Comparison of ENCODE assay signal across 11 cellular contexts in the genomic region with DNA sequence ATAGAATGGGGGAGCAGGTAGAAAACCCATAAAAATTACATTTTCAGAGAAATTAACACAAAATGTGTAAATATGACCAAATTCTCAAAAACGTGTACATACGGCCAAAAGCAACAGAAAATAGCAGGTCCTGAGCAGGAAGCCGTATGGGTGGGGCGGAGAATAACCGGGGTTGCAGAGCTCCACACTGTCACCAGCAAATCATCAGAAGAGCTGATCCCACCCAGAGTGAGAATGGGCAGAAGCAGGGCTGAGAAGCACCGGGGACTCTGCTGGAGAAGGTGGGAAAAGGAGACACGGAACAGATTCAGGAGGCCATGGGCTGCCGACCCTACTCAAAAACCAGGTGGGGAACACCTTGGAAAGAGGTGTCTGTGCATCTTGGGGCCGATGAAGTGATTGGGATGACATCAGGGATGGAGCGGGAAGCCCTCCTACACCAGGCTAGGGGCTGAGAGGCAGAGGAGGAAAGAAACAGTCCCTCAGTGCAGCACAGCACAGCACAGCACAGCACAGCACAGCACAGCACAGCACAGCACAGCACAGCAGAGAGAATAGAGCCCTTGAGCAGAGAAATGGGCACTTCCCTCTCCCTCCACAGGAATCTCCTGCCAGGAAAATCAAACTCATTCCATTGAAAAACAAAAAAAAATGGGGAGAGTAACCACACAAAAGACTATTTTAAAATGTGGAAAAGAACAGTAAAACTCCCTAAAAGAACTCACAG. TPM values are rescaled to one million over a fixed set of nuclear protein-coding genes. Genes with fewer than 3 reads are reported as not detected.
DNase-seq lines count a peak whose midpoint lies in the region; ATAC-seq and TF ChIP-seq lines count a peak whose summit lies in the region.
"Had no signal": no experiment of that assay in that cellular context is flagged by ENCODE, and none has a peak within 500 bp of the region (broad histone marks: within the 10 kb centered on the region; RNA-seq: fewer than 3 reads in every experiment).

No MANE protein-coding gene starts in this region.

- H3K27me3 ChIP-seq in ascending aorta (no peaks in the 10 kb centered on the region), parathyroid adenoma (ENCODE audit: control insufficient read depth, insufficient read depth, low read length) (no peaks in the 10 kb centered on the region)

- TF ChIP-seq CTCF in ascending aorta (IDR thresholded peaks at IDR 0.05) = no peak
- no peak for TF ChIP-seq CTCF in parathyroid adenoma (IDR thresholded peaks at IDR 0.05)

- H3K27ac ChIP-seq in ascending aorta (peak overlapping the region; percentile 70 to 77), parathyroid adenoma (peak overlapping the region; percentile 1)

- peaks cover 11% of the 10 kb centered on the region for H3K9me3 Mint-ChIP-seq in T-helper 2 cell treated with Interferon-gamma antibody and Interleukin-4, amounts not matched to agents 5 μg/mL and 100 μg/mL, for 36 hours

- H3K4me1 ChIP-seq in ascending aorta (peaks cover 8 to 30% of the 10 kb centered on the region in 2 donors), parathyroid adenoma (no peaks in the 10 kb centered on the region)

- H3K4me3 Mint-ChIP-seq in T-helper 2 cell treated with Interferon-gamma antibody and Interleukin-4, amounts not matched to agents 5 μg/mL and 100 μg/mL, for 36 hours = no peak overlapping the region

- H2AFZ ChIP-seq in parathyroid adenoma = no peak overlapping the region

- H3K36me3 Mint-ChIP-seq in T-helper 2 cell treated with Interferon-gamma antibody and Interleukin-4, amounts not matched to agents 5 μg/mL and 100 μg/mL, for 36 hours (ENCODE audit: low read depth) = peaks cover 17% of the 10 kb centered on the region

- peaks cover 5% of the 10 kb centered on the region for H3K27me3 Mint-ChIP-seq in T-helper 2 cell treated with Interferon-gamma antibody and Interleukin-4, amounts not matched to agents 5 μg/mL and 100 μg/mL, for 36 hours (ENCODE audit: low read depth)

- peaks cover 29% of the 10 kb centered on the region for H3K4me1 Mint-ChIP-seq in T-helper 2 cell treated with Interferon-gamma antibody and Interleukin-4, amounts not matched to agents 5 μg/mL and 100 μg/mL, for 36 hours (ENCODE audit: low read depth)

- H3K36me3 ChIP-seq in ascending aorta (no peaks in the 10 kb centered on the region), parathyroid adenoma (ENCODE audit: control insufficient read depth, insufficient read depth, low read length) (no peaks in the 10 kb centered on the region)

- no peak overlapping the region for H3K27ac Mint-ChIP-seq in T-helper 2 cell treated with Interferon-gamma antibody and Interleukin-4, amounts not matched to agents 5 μg/mL and 100 μg/mL, for 36 hours
- H3K27ac Mint-ChIP-seq: activated naive CD4-positive, alpha-beta T cell treated with anti-CD3 and anti-CD28 coated beads, Interleukin-2, amount 50 U/mL, for 72 hours had no signal

- H3K79me2 ChIP-seq in parathyroid adenoma = peaks cover 16% of the 10 kb centered on the region

- H3K4me2 ChIP-seq in parathyroid adenoma (ENCODE audit: low read length) = no peak overlapping the region
- H3K4me2 ChIP-seq: smooth muscle cell had no signal

- H3K9ac ChIP-seq in parathyroid adenoma = no peak overlapping the region

- intact Hi-C loops in ascending aorta (cut with DNase I) = loop anchor here (2.0 to 10.0 kb wide), 2 partner anchors 22 to 866 kb away; a partner anchor contains a TSS

- H3K9me3 ChIP-seq in ascending aorta (no peaks in the 10 kb centered on the region), parathyroid adenoma (ENCODE audit: control insufficient read depth, low read length) (no peaks in the 10 kb centered on the region)

- peak; percentile 53 for ATAC-seq in GM18511 (IDR thresholded peaks at IDR 0.05; ENCODE audit: unreplicated experiment)
- ATAC-seq in HG02840 (IDR thresholded peaks at IDR 0.05; ENCODE audit: low FRiP score, unreplicated experiment) = peak; percentile 43
- ATAC-seq: activated naive CD4-positive, alpha-beta T cell treated with anti-CD3 and anti-CD28 coated beads, Interleukin-2, amount 50 U/mL, for 72 hours had no signal

- DNase-seq in ascending aorta (ENCODE audit: low spot score in 2 of 2) = no peak
- no peak for DNase-seq in NCI-H82 (lab: John Stamatoyannopoulos, UW)
- no peak for DNase-seq in iPS-NIHi11 (ENCODE audit: low spot score)
- DNase-seq in T-helper 2 cell treated with Interferon-gamma antibody and Interleukin-4, amounts not matched to agents 5 μg/mL and 100 μg/mL, for 36 hours (ENCODE audit: low spot score) = no peak
- DNase-seq in activated CD8-positive, alpha-beta memory T cell treated with anti-CD3 and anti-CD28 coated beads for 24 hours = no peak

- H3K4me3 ChIP-seq in ascending aorta (peak overlapping the region in 1 of 2 donors; percentile 43), parathyroid adenoma (ENCODE audit: low read depth, low read length) (no peak overlapping the region)
- H3K4me3 ChIP-seq: smooth muscle cell had no signal

RNA-seq across cellular contexts. Expression of a gene that starts 22.3 kb away (rescaled TPM):
- total RNA-seq in ascending aorta = 18.3 TPM

RNA-seq across cellular contexts. Expression of a gene that starts 47.4 kb away (rescaled TPM):
- total RNA-seq in ascending aorta = not detected
- total RNA-seq: activated naive CD4-positive, alpha-beta T cell treated with anti-CD3 and anti-CD28 coated beads, Interleukin-2, amount 50 U/mL, for 72 hours; HT-29; smooth muscle cell had no signal
